ENCODE assay signal across 10 cellular contexts in the genomic region with DNA sequence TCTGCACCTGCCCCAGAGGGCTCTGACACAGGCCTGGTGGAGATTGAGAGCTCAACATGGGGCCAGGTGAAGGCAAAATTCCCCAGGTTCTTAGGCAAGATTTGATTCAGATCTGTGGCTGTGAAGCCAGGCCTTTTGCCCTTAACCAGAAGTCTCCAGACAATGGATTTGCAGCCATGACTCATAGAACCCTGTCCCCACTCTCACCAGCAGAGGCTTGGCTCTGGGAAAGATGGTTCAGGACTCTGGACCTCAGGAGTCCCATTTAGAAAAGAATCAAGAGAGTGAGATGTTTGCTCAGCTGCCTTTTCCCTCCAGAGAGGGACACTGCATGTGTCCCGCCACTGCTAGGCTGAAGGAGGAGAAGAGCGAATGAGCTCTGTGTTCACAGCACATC.
A peak's percentile ranks its signal among the peaks of the same experiment; 100 is the strongest.
DNase-seq lines count a peak whose midpoint lies in the region; ATAC-seq, FAIRE-seq and TF ChIP-seq lines count a peak whose summit lies in the region.
"Had no signal": no experiment of that assay in that cellular context is flagged by ENCODE, and none has a peak within 500 bp of the region (broad histone marks: within the 10 kb centered on the region; RNA-seq: fewer than 3 reads in every experiment).

No MANE protein-coding gene starts in this region.

- H3K27ac Mint-ChIP-seq in activated naive CD8-positive, alpha-beta T cell treated with anti-CD3 and anti-CD28 coated beads for 36 hours = peak overlapping the region; percentile 61

- intact Hi-C loops in mucosa of descending colon (cut with DNase I, micrococcal nuclease) = no loop called here

- FAIRE-seq in RCC 7860 (lab: Jason Lieb, UNC) = no peak

- TF ChIP-seq CTCF in mucosa of descending colon (IDR thresholded peaks at IDR 0.05) = no peak

- ATAC-seq in mucosa of descending colon = peak; percentile 6

- H3K27me3 Mint-ChIP-seq in activated naive CD8-positive, alpha-beta T cell treated with anti-CD3 and anti-CD28 coated beads for 36 hours = no peaks in the 10 kb centered on the region

- H3K9me3 ChIP-seq in KOPT-K1 (ENCODE audit: insufficient read depth, low read length, poor library complexity, severe bottlenecking) (no peaks in the 10 kb centered on the region), mucosa of descending colon (no peaks in the 10 kb centered on the region)

- peak overlapping the region; percentile 62 for H3K4me3 Mint-ChIP-seq in activated naive CD8-positive, alpha-beta T cell treated with anti-CD3 and anti-CD28 coated beads for 36 hours

- DNase-seq in DMS53 (lab: John Stamatoyannopoulos, UW) (peak; percentile 95), mucosa of descending colon (no peak), amygdala (lab: John Stamatoyannopoulos, UW) (no peak), LoVo (ENCODE audit: low spot score) (no peak), RCC 7860 (ENCODE audit: low spot score) (no peak)
- no peak for DNase-seq in activated naive CD8-positive, alpha-beta T cell treated with anti-CD3 and anti-CD28 coated beads for 36 hours
- DNase-seq: activated gamma-delta T cell had no signal

- no peaks in the 10 kb centered on the region for H3K36me3 ChIP-seq in KOPT-K1 (ENCODE audit: insufficient read depth, low read length)
- H3K36me3 ChIP-seq in mucosa of descending colon (ENCODE audit: low read depth) = no peaks in the 10 kb centered on the region

- no peaks in the 10 kb centered on the region for H3K9me3 Mint-ChIP-seq in activated naive CD8-positive, alpha-beta T cell treated with anti-CD3 and anti-CD28 coated beads for 36 hours

- H3K4me1 Mint-ChIP-seq in activated naive CD8-positive, alpha-beta T cell treated with anti-CD3 and anti-CD28 coated beads for 36 hours = peaks cover 75% of the 10 kb centered on the region

- H3K36me3 Mint-ChIP-seq in activated naive CD8-positive, alpha-beta T cell treated with anti-CD3 and anti-CD28 coated beads for 36 hours = no peaks in the 10 kb centered on the region

- H3K4me3 ChIP-seq in mucosa of descending colon = no peak overlapping the region
- H3K4me3 ChIP-seq: lung had no signal

- H3K4me1 ChIP-seq in mucosa of descending colon (ENCODE audit: low read depth) = no peaks in the 10 kb centered on the region

- H3K27ac ChIP-seq in KOPT-K1 (ENCODE audit: low read depth, low read length, poor library complexity, severe bottlenecking) = peak overlapping the region; percentile 35
- H3K27ac ChIP-seq: epithelial cell of prostate had no signal
